ENCODE assay signal across 8 cellular contexts in genomic region chr9:68704804-68705635, GRCh38. TPM values are rescaled to one million over a fixed set of nuclear protein-coding genes. Genes with fewer than 3 reads are reported as not detected.
DNase-seq lines count a peak whose midpoint lies in the region; ATAC-seq and TF ChIP-seq lines count a peak whose summit lies in the region.

TSS of gene PIP5K1B (plus strand) at chr9:68705240. CDS start at chr9:68822615, 117,375 bp downstream.

- H3K27me3 Mint-ChIP-seq in stimulated activated naive CD8-positive, alpha-beta T cell treated with anti-CD3 and anti-CD28 coated beads, Interleukin-15, Interleukin-2, amounts not matched to agents 100 ng/mL and 50 ng/mL, for 24 hours: peaks cover 77% of the 10 kb centered on the region

- H3K27ac ChIP-seq in AG04450 (ENCODE audit: low read depth, low read length): no peak within 1 kb of the TSS

- intact Hi-C loops in mucosa of descending colon (cut with DNase I, micrococcal nuclease): no loop called here

- H3K36me3 Mint-ChIP-seq in stimulated activated naive CD8-positive, alpha-beta T cell treated with anti-CD3 and anti-CD28 coated beads, Interleukin-15, Interleukin-2, amounts not matched to agents 100 ng/mL and 50 ng/mL, for 24 hours (ENCODE audit: low read depth): no peaks in the 10 kb centered on the region

- peaks cover 29% of the 10 kb centered on the region for H3K4me1 Mint-ChIP-seq in stimulated activated naive CD8-positive, alpha-beta T cell treated with anti-CD3 and anti-CD28 coated beads, Interleukin-15, Interleukin-2, amounts not matched to agents 100 ng/mL and 50 ng/mL, for 24 hours (ENCODE audit: low read depth)

- CTCF ChIA-PET in AG04450 (lab: Charles Lee): no interaction called here

- no peak within 1 kb of the TSS for H3K27ac Mint-ChIP-seq in stimulated activated naive CD8-positive, alpha-beta T cell treated with anti-CD3 and anti-CD28 coated beads, Interleukin-15, Interleukin-2, amounts not matched to agents 100 ng/mL and 50 ng/mL, for 24 hours

- peaks cover 18% of the 10 kb centered on the region for H3K4me1 ChIP-seq in mucosa of descending colon (ENCODE audit: low read depth)

- H3K4me3 ChIP-seq in AG04450 (ENCODE audit: low read depth, low read length) (peak within 1 kb of the TSS; percentile 42), mucosa of descending colon (peak within 1 kb of the TSS; percentile 58)

- POLR2A ChIA-PET in AG04450 (lab: Yijun Ruan, JAX): no interaction called here

- H3K4me3 Mint-ChIP-seq in stimulated activated naive CD8-positive, alpha-beta T cell treated with anti-CD3 and anti-CD28 coated beads, Interleukin-15, Interleukin-2, amounts not matched to agents 100 ng/mL and 50 ng/mL, for 24 hours: peak within 1 kb of the TSS; percentile 83

- H3K9me3 ChIP-seq in AG04450 (ENCODE audit: control insufficient read depth, insufficient read depth, low read length) (no peaks in the 10 kb centered on the region; the same call in 1 of the 2 replicates), mucosa of descending colon (no peaks in the 10 kb centered on the region)

- peaks cover 37% of the 10 kb centered on the region for H3K27me3 ChIP-seq in AG04450 (ENCODE audit: control insufficient read depth, insufficient read depth, low read length)

- no peaks in the 10 kb centered on the region for H3K9me3 Mint-ChIP-seq in stimulated activated naive CD8-positive, alpha-beta T cell treated with anti-CD3 and anti-CD28 coated beads, Interleukin-15, Interleukin-2, amounts not matched to agents 100 ng/mL and 50 ng/mL, for 24 hours

- no peaks in the 10 kb centered on the region for H3K36me3 ChIP-seq in mucosa of descending colon (ENCODE audit: low read depth)

- DNase-seq in AG04450 (ENCODE audit: low read depth, low spot score): no peak
- DNase-seq in NCI-H1417 treated with DMSO at 0.1 percent for 48 hours (lab: John Stamatoyannopoulos, UW): peak; percentile 39
- peak in 3 of 4 experiments; percentile 6 to 9 (median 9) for DNase-seq in activated CD4-positive, CD25-positive, alpha-beta regulatory T cell (lab: John Stamatoyannopoulos, UW)
- peak; percentile 84 to 92 (median 91) for DNase-seq in mucosa of descending colon

- TF ChIP-seq CTCF in AG04450 (IDR thresholded peaks at IDR 0.05; ENCODE audit: low read depth, low read length): no peak
- no peak for TF ChIP-seq CTCF in mucosa of descending colon (IDR thresholded peaks at IDR 0.05)

- peak; percentile 77 for ATAC-seq in GM18502 (IDR thresholded peaks at IDR 0.05; ENCODE audit: poor library complexity, unreplicated experiment)
- peak; percentile 61 for ATAC-seq in HG02870 (IDR thresholded peaks at IDR 0.05; ENCODE audit: unreplicated experiment)
- peak; percentile 96 for ATAC-seq in esophagus mucosa
- ATAC-seq in mucosa of descending colon: peak; percentile 92

RNA-seq across cellular contexts. Expression of gene PIP5K1B, which starts in this region (rescaled TPM):
- not detected in 2 replicates for polyA plus RNA-seq in AG04450 (2011; rRNA removed)
- polyA minus RNA-seq in AG04450 (2011; rRNA and poly(A)+ RNA removed): not detected in 2 replicates
- total RNA-seq in esophagus mucosa (1.3 TPM), mucosa of descending colon (100 to 1,000 TPM in 1 of 3 donors, 10 to 100 TPM in 2; 60.0 to 122 (median 73.3) TPM)

Comparison
In these comparisons a context has a peak if more than half of its experiments do, and no peak if none do; other contexts are left out.
1. RNA of gene PIP5K1B (total RNA-seq): 60.0 to 122 TPM in mucosa of descending colon; 1.3 TPM in esophagus mucosa (single experiment); every median in the first group is over 10 times any median in the second.
2. Peak in every context shown above with its lines, with median percentiles within 50 percentile points of each other: ATAC-seq.